8 cellular contexts compared by ENCODE assay signal in the genomic region with DNA sequence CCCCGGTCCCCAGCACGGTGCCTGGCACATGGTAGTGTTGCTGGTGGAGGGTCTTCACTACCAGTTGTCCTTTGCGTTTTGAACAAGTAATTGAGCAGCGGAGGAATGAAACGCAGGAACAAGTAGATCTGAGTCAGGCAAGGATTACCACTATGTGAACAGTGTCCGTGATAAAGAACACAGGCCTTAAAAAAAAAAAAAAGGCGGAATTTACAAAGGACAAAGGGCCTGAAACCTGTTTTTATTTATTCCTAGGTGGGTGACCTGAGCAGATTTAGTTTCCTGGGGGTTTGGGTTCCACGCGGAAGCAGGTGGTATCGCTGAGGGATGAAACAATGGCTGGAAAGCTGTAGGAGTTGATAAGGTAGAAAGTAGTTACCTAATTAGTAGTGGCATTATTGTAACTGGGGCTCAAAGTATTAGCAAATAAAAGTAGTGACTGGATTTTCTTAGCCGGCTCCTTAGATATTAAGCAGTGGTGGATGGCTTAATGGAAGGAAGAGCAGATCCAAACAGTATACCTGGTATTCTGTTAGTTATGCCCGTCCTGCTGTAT. TPM values are rescaled to one million over a fixed set of nuclear protein-coding genes. Genes with fewer than 3 reads are reported as not detected.
DNase-seq lines count a peak whose midpoint lies in the region; ATAC-seq and TF ChIP-seq lines count a peak whose summit lies in the region.

No MANE protein-coding gene starts in this region.

- no peak for DNase-seq in CD4-positive, alpha-beta memory T cell
- DNase-seq in RWPE1 (ENCODE audit: low spot score) (peak; percentile 30), neural progenitor cell (ENCODE audit: low spot score) (peak; percentile 4), HK-2 (ENCODE audit: unreplicated experiment) (no peak), GM13977 (ENCODE audit: low spot score) (no peak)

- WGBS in esophagus, 2 donors, result 40 to 45% methylated on average over 12 of the region's 12 CpGs

- intact Hi-C loops in CD4-positive, alpha-beta memory T cell (cut with micrococcal nuclease), result no loop called here

- peaks cover 19% of the 10 kb centered on the region for H3K4me1 ChIP-seq in CD4-positive, alpha-beta memory T cell (ENCODE audit: insufficient read depth, low read length)
- H3K4me1 ChIP-seq in esophagus (ENCODE audit: control insufficient read depth in 2 of 2, insufficient read depth in 2 of 2, low read length in 1 of 2) (peaks cover 3 to 5% of the 10 kb centered on the region in 2 donors), neural progenitor cell (peaks cover 8% of the 10 kb centered on the region)

- H3K27me3 Mint-ChIP-seq in CD4-positive, alpha-beta memory T cell, result peaks cover 16 to 23% of the 10 kb centered on the region in 2 donors
- peaks cover 5% of the 10 kb centered on the region for H3K27me3 Mint-ChIP-seq in neural progenitor cell (ENCODE audit: insufficient read depth, low read depth)

- in situ Hi-C loops in GM13977 (cut with MboI; ENCODE audit: low pct_unique_long_range_greater_than_20kb, low sequenced_read_pairs, unreplicated experiment), result no loop called here

- H3K36me3 Mint-ChIP-seq in CD4-positive, alpha-beta memory T cell, result no peaks in the 10 kb centered on the region
- no peaks in the 10 kb centered on the region for H3K36me3 Mint-ChIP-seq in neural progenitor cell

- ATAC-seq in GM21423 (IDR thresholded peaks at IDR 0.05; ENCODE audit: unreplicated experiment) (no peak), esophagus mucosa (no peak)

- TF ChIP-seq CTCF in RWPE1 (conservative IDR thresholded peaks at IDR 0.05; ENCODE audit: low read depth) (no peak), neural progenitor cell (IDR thresholded peaks at IDR 0.05) (no peak), GM13977 (IDR thresholded peaks at IDR 0.05; ENCODE audit: extremely low read depth, insufficient read depth, missing control alignments) (no peak)

- H3K27ac Mint-ChIP-seq in CD4-positive, alpha-beta memory T cell, result peak overlapping the region in 2 of 7 donors; percentile 35 to 82
- H3K27ac Mint-ChIP-seq in neural progenitor cell, result peak overlapping the region; percentile 97

- H3K4me2 ChIP-seq in neural progenitor cell, result peak overlapping the region; percentile 91

- peaks cover 36% of the 10 kb centered on the region for H3F3A ChIP-seq in neural progenitor cell (ENCODE audit: low read depth)

- peaks cover 14 to 29% (median 22%) of the 10 kb centered on the region in 4 donors for H3K4me1 Mint-ChIP-seq in CD4-positive, alpha-beta memory T cell
- H3K4me1 Mint-ChIP-seq in neural progenitor cell, result peaks cover 33% of the 10 kb centered on the region

- no peaks in the 10 kb centered on the region for H3K9me3 ChIP-seq in CD4-positive, alpha-beta memory T cell (ENCODE audit: control insufficient read depth in 1 of 2, low read length in 2 of 2)
- H3K9me3 ChIP-seq in esophagus (ENCODE audit: control insufficient read depth in 2 of 2, insufficient read depth in 1 of 2, low read depth in 1 of 2, low read length in 1 of 2) (no peaks in the 10 kb centered on the region), neural progenitor cell (ENCODE audit: low read depth) (no peaks in the 10 kb centered on the region)

- H3K4me3 Mint-ChIP-seq in CD4-positive, alpha-beta memory T cell, result peak overlapping the region in 7 of 8 donors; percentile 57 to 82 (median 76)
- peak overlapping the region; percentile 89 for H3K4me3 Mint-ChIP-seq in neural progenitor cell

- POLR2A ChIA-PET in CD4-positive, alpha-beta memory T cell (lab: Charles Lee; ENCODE audit: partially characterized antibody), result no interaction called here
- POLR2A ChIA-PET in RWPE1 (lab: Yijun Ruan, JAX; ENCODE audit: low non-redundant PET), result no interaction called here

- peak overlapping the region; percentile 80 for H2AFZ ChIP-seq in neural progenitor cell (replicated peaks)

- no peak overlapping the region for H3K9ac ChIP-seq in neural progenitor cell

- CTCF ChIA-PET in CD4-positive, alpha-beta memory T cell (lab: Charles Lee; ENCODE audit: partially characterized antibody), result no interaction called here
- CTCF ChIA-PET in RWPE1 (lab: Yijun Ruan, JAX), result interaction anchor here (0.6 kb wide), 4 partner anchors 196 to 782 kb away, joined by 3 to 7 read pairs (median 4); no protein-coding TSS in a partner anchor

- H3K27ac ChIP-seq in CD4-positive, alpha-beta memory T cell (ENCODE audit: low read depth, low read length), result no peak overlapping the region
- peak overlapping the region; percentile 95 for H3K27ac ChIP-seq in RWPE1
- peak overlapping the region; percentile 81 to 94 for H3K27ac ChIP-seq in esophagus (ENCODE audit: low read depth in 2 of 2, low read length in 1 of 2)
- no peak overlapping the region for H3K27ac ChIP-seq in neural progenitor cell

- H3K9me3 Mint-ChIP-seq in CD4-positive, alpha-beta memory T cell, result no peaks in the 10 kb centered on the region
- H3K9me3 Mint-ChIP-seq in neural progenitor cell, result peaks cover 2% of the 10 kb centered on the region

- peaks cover 6% of the 10 kb centered on the region for H3K27me3 ChIP-seq in CD4-positive, alpha-beta memory T cell (ENCODE audit: insufficient read depth, low read length)
- no peaks in the 10 kb centered on the region for H3K27me3 ChIP-seq in esophagus (ENCODE audit: control insufficient read depth in 1 of 2, insufficient read depth in 2 of 2, low read length in 2 of 2)
- H3K27me3 ChIP-seq in neural progenitor cell, result no peaks in the 10 kb centered on the region

- H3K4me3 ChIP-seq in CD4-positive, alpha-beta memory T cell (ENCODE audit: low read length in 2 of 2), result no peak overlapping the region
- H3K4me3 ChIP-seq in esophagus (ENCODE audit: low read depth in 1 of 2, low read length in 2 of 2), result peak overlapping the region; percentile 66 to 68
- peak overlapping the region; percentile 78 for H3K4me3 ChIP-seq in neural progenitor cell

- H4K20me1 ChIP-seq in neural progenitor cell (ENCODE audit: low read depth), result no peaks in the 10 kb centered on the region

- H3K36me3 ChIP-seq in CD4-positive, alpha-beta memory T cell (ENCODE audit: insufficient read depth, low read length), result no peaks in the 10 kb centered on the region
- H3K36me3 ChIP-seq in esophagus (ENCODE audit: control insufficient read depth in 2 of 2, insufficient read depth in 2 of 2, low read length in 1 of 2) (no peaks in the 10 kb centered on the region), neural progenitor cell (no peaks in the 10 kb centered on the region)

- H3K79me2 ChIP-seq in neural progenitor cell (ENCODE audit: low read depth), result no peaks in the 10 kb centered on the region

RNA-seq across cellular contexts. Expression of gene RUSC2, which starts 1.1 kb away (rescaled TPM):
- under 1 TPM; 0.50 to 0.55 TPM for total RNA-seq in CD4-positive, alpha-beta memory T cell
- under 1 TPM in 1 of 2 donors, not detected in 1; 0.05 TPM for polyA plus RNA-seq in CD4-positive, alpha-beta memory T cell
- polyA plus RNA-seq in esophagus, result 10 to 100 TPM in 1 of 2 donors, 1 to 10 TPM in 1; 7.3 to 27.2 TPM
- total RNA-seq in neural progenitor cell (ENCODE audit: low replicate concordance) (3.5 and 9.9 TPM in 2 replicates), esophagus mucosa (4.7 TPM)

Comparison
In these comparisons a context has a peak if more than half of its experiments do, and no peak if none do; other contexts are left out.
1. DNase-seq: peak in RWPE1 (single experiment) and neural progenitor cell (single experiment); none in CD4-positive, alpha-beta memory T cell (0 of 5), HK-2 (single experiment) and GM13977 (single experiment).
2. H3K27ac ChIP-seq: peak in RWPE1 (single experiment) and esophagus (2 of 2); none in CD4-positive, alpha-beta memory T cell (single experiment) and neural progenitor cell (single experiment).
3. H3K4me3 ChIP-seq: peak in esophagus (2 of 2) and neural progenitor cell (single experiment); none in CD4-positive, alpha-beta memory T cell (0 of 2).